Comparison of ENCODE assay signal across 16 cellular contexts in genomic region chr14:70645892-70646291, GRCh38. TPM values are rescaled to one million over a fixed set of nuclear protein-coding genes. Genes with fewer than 3 reads are reported as not detected.
A peak's percentile ranks its signal among the peaks of the same experiment; 100 is the strongest.
DNase-seq lines count a peak whose midpoint lies in the region; ATAC-seq and TF ChIP-seq lines count a peak whose summit lies in the region.
"Had no signal": no experiment of that assay in that cellular context is flagged by ENCODE, and none has a peak within 500 bp of the region (broad histone marks: within the 10 kb centered on the region; RNA-seq: fewer than 3 reads in every experiment).

No MANE protein-coding gene starts in this region.

- H3K4me3 ChIP-seq in effector memory CD4-positive, alpha-beta T cell (ENCODE audit: insufficient read depth, low read depth, low read length, poor library complexity, severe bottlenecking), result no peak overlapping the region
- H3K4me3 ChIP-seq: left ventricle myocardium inferior, right lobe of liver had no signal

- no peaks in the 10 kb centered on the region for H3K27me3 ChIP-seq in effector memory CD4-positive, alpha-beta T cell (replicated peaks; ENCODE audit: control insufficient read depth, insufficient read depth, low read length, poor library complexity, severe bottlenecking)
- H3K27me3 ChIP-seq: right lobe of liver had no signal

- POLR2A ChIA-PET in T-cell (lab: Charles Lee), result interaction anchor here in 1 of 2 donors (0.5 kb wide), 1 partner anchor 44 kb away, joined by 4 read pairs; no protein-coding TSS in a partner anchor

- no peak for DNase-seq in activated naive CD4-positive, alpha-beta T cell treated with anti-CD3 and anti-CD28 coated beads for 36 hours
- DNase-seq in activated naive CD4-positive, alpha-beta T cell treated with anti-CD3 and anti-CD28 coated beads, Interleukin-2, amount 50 U/mL, for 72 hours (ENCODE audit: low spot score in 2 of 2), result no peak
- DNase-seq in T-cell (no peak), neural crest cell (ENCODE audit: low read depth, low spot score) (no peak), GM03348 (ENCODE audit: low spot score) (no peak)
- no peak for DNase-seq in effector memory CD4-positive, alpha-beta T cell
- no peak for DNase-seq in stimulated activated CD4-positive, alpha-beta T cell treated with anti-CD3 and anti-CD28 coated beads, Interleukin-15, amount 100 ng/mL, for 24 hours
- DNase-seq: activated CD4-positive, CD25-positive, alpha-beta regulatory T cell; left ventricle myocardium inferior; NCI-H1092; NCI-H2107; right lobe of liver; SHP77 treated with DMSO at 0.1 percent for 48 hours had no signal

- intact Hi-C loops in activated naive CD4-positive, alpha-beta T cell treated with anti-CD3 and anti-CD28 coated beads for 36 hours (cut with micrococcal nuclease), result no loop called here

- H3K27ac Mint-ChIP-seq in activated naive CD4-positive, alpha-beta T cell treated with anti-CD3 and anti-CD28 coated beads for 36 hours, result peak overlapping the region; percentile 74
- H3K27ac Mint-ChIP-seq in activated naive CD4-positive, alpha-beta T cell treated with anti-CD3 and anti-CD28 coated beads, Interleukin-2, amount 50 U/mL, for 72 hours, result peak overlapping the region in 1 of 2 donors; percentile 19
- H3K27ac Mint-ChIP-seq in T-cell (peak overlapping the region; percentile 95 to 96), neural crest cell (ENCODE audit: unreplicated experiment) (peak overlapping the region; percentile 67)
- H3K27ac Mint-ChIP-seq: dendritic cell treated with granulocyte-macrophage colony-stimulating factor and Interleukin-4, amounts not matched to agents 40 ng/mL and 50 ng/mL, for 4 days had no signal

- H3K4me1 Mint-ChIP-seq in activated naive CD4-positive, alpha-beta T cell treated with anti-CD3 and anti-CD28 coated beads for 36 hours (ENCODE audit: low read depth), result peaks cover 63% of the 10 kb centered on the region
- H3K4me1 Mint-ChIP-seq in T-cell (peaks cover 71 to 78% (median 71%) of the 10 kb centered on the region in 3 donors), neural crest cell (peaks cover 22% of the 10 kb centered on the region)

- H3K36me3 Mint-ChIP-seq in activated naive CD4-positive, alpha-beta T cell treated with anti-CD3 and anti-CD28 coated beads for 36 hours (ENCODE audit: low read depth), result no peaks in the 10 kb centered on the region
- H3K36me3 Mint-ChIP-seq in activated naive CD4-positive, alpha-beta T cell treated with anti-CD3 and anti-CD28 coated beads, Interleukin-2, amount 50 U/mL, for 72 hours, result peaks cover 18 to 20% of the 10 kb centered on the region in 2 donors
- H3K36me3 Mint-ChIP-seq in T-cell, result peaks cover 21% of the 10 kb centered on the region
- no peaks in the 10 kb centered on the region for H3K36me3 Mint-ChIP-seq in neural crest cell (ENCODE audit: low read depth)

- H3K4me1 ChIP-seq in effector memory CD4-positive, alpha-beta T cell (ENCODE audit: control insufficient read depth, insufficient read depth, low read length, poor library complexity, severe bottlenecking), result peaks cover 28% of the 10 kb centered on the region

- no peak overlapping the region for H3K4me3 Mint-ChIP-seq in activated naive CD4-positive, alpha-beta T cell treated with anti-CD3 and anti-CD28 coated beads for 36 hours
- H3K4me3 Mint-ChIP-seq in T-cell (peak overlapping the region; percentile 65 to 95 (median 66)), neural crest cell (no peak overlapping the region)
- H3K4me3 Mint-ChIP-seq: dendritic cell treated with granulocyte-macrophage colony-stimulating factor and Interleukin-4, amounts not matched to agents 40 ng/mL and 50 ng/mL, for 4 days had no signal

- H3K9me3 Mint-ChIP-seq in activated naive CD4-positive, alpha-beta T cell treated with anti-CD3 and anti-CD28 coated beads for 36 hours, result no peaks in the 10 kb centered on the region
- H3K9me3 Mint-ChIP-seq in activated naive CD4-positive, alpha-beta T cell treated with anti-CD3 and anti-CD28 coated beads, Interleukin-2, amount 50 U/mL, for 72 hours, result no peaks in the 10 kb centered on the region
- no peaks in the 10 kb centered on the region for H3K9me3 Mint-ChIP-seq in T-cell
- H3K9me3 Mint-ChIP-seq in neural crest cell, result no peaks in the 10 kb centered on the region
- H3K9me3 Mint-ChIP-seq: dendritic cell treated with granulocyte-macrophage colony-stimulating factor and Interleukin-4, amounts not matched to agents 40 ng/mL and 50 ng/mL, for 4 days; T-helper 1 cell treated with Interleukin-12 subunit alpha and Interleukin-12 subunit beta and Interleukin-4 antibody, amounts not matched to agents 30 μg/mL and 1 μg/mL, for 36 hours had no signal

- no peak for TF ChIP-seq CTCF in neural crest cell (conservative IDR thresholded peaks at IDR 0.05)

- H3K27me3 Mint-ChIP-seq in activated naive CD4-positive, alpha-beta T cell treated with anti-CD3 and anti-CD28 coated beads for 36 hours (ENCODE audit: low read depth), result no peaks in the 10 kb centered on the region
- H3K27me3 Mint-ChIP-seq in T-cell (peaks cover 0 to under 1% of the 10 kb centered on the region in 2 donors), neural crest cell (ENCODE audit: low read depth) (peaks cover 30% of the 10 kb centered on the region)

- ATAC-seq in activated naive CD4-positive, alpha-beta T cell treated with anti-CD3 and anti-CD28 coated beads, Interleukin-2, amount 50 U/mL, for 72 hours, result no peak
- ATAC-seq in T-cell (replicated peaks in 1 of 4) (no peak), HG03045 (IDR thresholded peaks at IDR 0.05; ENCODE audit: unreplicated experiment) (no peak)
- ATAC-seq: right lobe of liver had no signal

- peak overlapping the region; percentile 29 for H3K27ac ChIP-seq in effector memory CD4-positive, alpha-beta T cell (ENCODE audit: insufficient read depth, low read length, poor library complexity, severe bottlenecking)
- H3K27ac ChIP-seq: left ventricle myocardium inferior, right lobe of liver had no signal

- CTCF ChIA-PET in activated naive CD4-positive, alpha-beta T cell treated with anti-CD3 and anti-CD28 coated beads for 36 hours (lab: Charles Lee), result interaction anchor here (0.6 to 3.6 kb wide), 6 partner anchors 9 to 205 kb away, joined by 3 to 11 read pairs (median 6); no protein-coding TSS in a partner anchor
- CTCF ChIA-PET in T-cell (lab: Charles Lee), result no interaction called here

- no peaks in the 10 kb centered on the region for H3K36me3 ChIP-seq in effector memory CD4-positive, alpha-beta T cell (ENCODE audit: control insufficient read depth, insufficient read depth, low read length)
- H3K36me3 ChIP-seq: left ventricle myocardium inferior, right lobe of liver had no signal

- H3K9me3 ChIP-seq in effector memory CD4-positive, alpha-beta T cell (ENCODE audit: control insufficient read depth, low read length), result no peaks in the 10 kb centered on the region
- H3K9me3 ChIP-seq: left ventricle myocardium inferior, right lobe of liver had no signal

RNA-seq across cellular contexts. Expression of gene TTC9, which starts 4.2 kb away (rescaled TPM):
- total RNA-seq in activated naive CD4-positive, alpha-beta T cell treated with anti-CD3 and anti-CD28 coated beads for 36 hours, result 1 to 10 TPM; 7.5 to 7.6 TPM
- 1 to 10 TPM; 6.2 to 6.5 TPM for total RNA-seq in activated naive CD4-positive, alpha-beta T cell treated with anti-CD3 and anti-CD28 coated beads, Interleukin-2, amount 50 U/mL, for 72 hours
- total RNA-seq in T-cell (10 to 100 TPM; 14.4 to 23.4 (median 17.8) TPM), neural crest cell (3.7 and 4.2 TPM in 2 replicates)

RNA-seq across cellular contexts. Expression of gene MED6, which starts 45.4 kb away (rescaled TPM):
- total RNA-seq in activated naive CD4-positive, alpha-beta T cell treated with anti-CD3 and anti-CD28 coated beads for 36 hours, result 10 to 100 TPM; 48.5 to 48.9 TPM
- 10 to 100 TPM; 58.8 to 80.4 TPM for total RNA-seq in activated naive CD4-positive, alpha-beta T cell treated with anti-CD3 and anti-CD28 coated beads, Interleukin-2, amount 50 U/mL, for 72 hours
- total RNA-seq in T-cell, result 10 to 100 TPM; 45.1 to 96.4 (median 53.3) TPM
- total RNA-seq in neural crest cell, result 50.9 and 52.3 TPM in 2 replicates

Comparison
In these comparisons a context has a peak if more than half of its experiments do, and no peak if none do; other contexts are left out.
1. H3K4me3 Mint-ChIP-seq: peak in T-cell (3 of 3); none in activated naive CD4-positive, alpha-beta T cell treated with anti-CD3 and anti-CD28 coated beads for 36 hours (single experiment) and neural crest cell (single experiment).